In the genomic region with DNA sequence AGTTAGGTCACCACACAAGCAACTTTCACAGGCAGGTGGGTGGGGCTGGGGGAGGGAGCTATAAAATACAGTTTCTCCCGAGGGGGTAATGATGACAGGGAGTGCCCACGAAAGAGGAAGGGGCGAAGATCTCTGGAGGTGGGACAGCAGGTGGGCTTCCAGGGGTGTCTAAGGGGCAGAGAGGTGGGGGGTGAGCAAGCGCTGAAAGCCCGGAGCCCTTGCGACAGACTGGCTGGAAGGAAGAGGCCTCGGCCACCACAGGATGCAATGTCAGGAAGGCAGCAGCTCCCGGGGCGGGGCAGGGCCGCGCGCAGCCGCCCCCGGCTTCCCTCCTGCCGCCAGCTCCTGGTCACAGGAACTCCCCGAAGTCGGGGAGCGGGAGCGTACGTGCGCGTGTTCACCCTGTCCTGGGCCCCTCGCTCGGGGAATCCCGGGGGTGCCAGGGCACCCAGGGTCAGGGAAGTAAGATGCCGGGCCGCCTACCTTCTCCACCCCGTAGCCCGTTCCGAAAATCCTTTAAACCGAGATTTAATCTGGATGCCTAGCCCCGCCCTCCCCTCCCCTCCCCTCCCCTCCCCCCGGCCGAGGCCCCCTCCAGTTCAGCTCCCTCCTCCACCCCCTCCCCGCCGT, we compare ENCODE assay signal across 8 cellular contexts.
DNase-seq lines count a peak whose midpoint lies in the region; ATAC-seq, FAIRE-seq and TF ChIP-seq lines count a peak whose summit lies in the region.

No MANE protein-coding gene starts in this region.

- no peak for FAIRE-seq in keratinocyte (lab: Jason Lieb, UNC)

- H2AFZ ChIP-seq in keratinocyte (ENCODE audit: control insufficient read depth, low read length) = peak overlapping the region; percentile 10

- ATAC-seq in HG02884 (IDR thresholded peaks at IDR 0.05; ENCODE audit: unreplicated experiment) (peak; percentile 30), SK-N-SH treated with all-trans-retinoic acid at 6 μM for 48 hours (peak; percentile 56)

- no peaks in the 10 kb centered on the region for H3K27me3 ChIP-seq in keratinocyte (ENCODE audit: control insufficient read depth, extremely low read depth, insufficient read depth, low read length)

- H4K20me1 ChIP-seq in keratinocyte (ENCODE audit: control insufficient read depth, extremely low read depth, insufficient read depth, low read length) = no peaks in the 10 kb centered on the region

- no peaks in the 10 kb centered on the region for H3K36me3 ChIP-seq in keratinocyte (ENCODE audit: control insufficient read depth in 2 of 2, extremely low read depth in 1 of 2, insufficient read depth in 2 of 2, low read length in 2 of 2)

- TF ChIP-seq CTCF in GM13977 (IDR thresholded peaks at IDR 0.05; ENCODE audit: extremely low read depth, insufficient read depth, missing control alignments) = no peak
- TF ChIP-seq CTCF in keratinocyte (optimal IDR thresholded peaks at IDR 0.05 in 1 of 3, IDR thresholded peaks at IDR 0.05 in 1 of 3, conservative IDR thresholded peaks at IDR 0.05 in 1 of 3; ENCODE audit: extremely low read depth in 1 of 3, insufficient read depth in 2 of 3, low read length in 3 of 3) = no peak

- H3K9me3 ChIP-seq in keratinocyte (ENCODE audit: control insufficient read depth, low read depth, low read length) = no peaks in the 10 kb centered on the region

- peak overlapping the region; percentile 60 for H3K9ac ChIP-seq in keratinocyte (ENCODE audit: control insufficient read depth, extremely low read depth, insufficient read depth, low read length)

- peak overlapping the region in 2 of 3 experiments; percentile 26 to 30 for H3K4me3 ChIP-seq in keratinocyte (ENCODE audit: control insufficient read depth in 2 of 3, extremely low read depth in 1 of 3, insufficient read depth in 2 of 3, low read depth in 1 of 3, low read length in 3 of 3)

- DNase-seq in GM13977 (ENCODE audit: low spot score) (peak; percentile 84), T47D (ENCODE audit: low read depth in 1 of 2, low spot score in 1 of 2) (peak; percentile 63 to 76), keratinocyte (ENCODE audit: low read depth, low spot score) (no peak), foreskin melanocyte (no peak), NCI-H1436 treated with DMSO at 0.1 percent for 48 hours (lab: John Stamatoyannopoulos, UW) (no peak)
- peak; percentile 76 for DNase-seq in stimulated activated CD4-positive, alpha-beta T cell treated with anti-CD3 and anti-CD28 coated beads, Interleukin-1b, Interleukin-23, amount 100 ng/mL, for 48 hours

- H3K79me2 ChIP-seq in keratinocyte (ENCODE audit: control insufficient read depth, insufficient read depth, low read length) = no peaks in the 10 kb centered on the region

- in situ Hi-C loops in GM13977 (cut with MboI; ENCODE audit: low pct_unique_long_range_greater_than_20kb, low sequenced_read_pairs, unreplicated experiment) (no loop called here), T47D (cut with HindIII; ENCODE audit: low pct_unique_long_range_greater_than_20kb, low sequenced_read_pairs) (no loop called here)

- dilution Hi-C loops in keratinocyte (cut with MboI; ENCODE audit: extremely low pct_ligation_motif_present, low sequenced_read_pairs) = no loop called here

- H3K4me1 ChIP-seq in keratinocyte (ENCODE audit: control insufficient read depth, extremely low read depth, insufficient read depth, low read length) = peaks cover 33% of the 10 kb centered on the region

- no peak overlapping the region for H3K27ac ChIP-seq in keratinocyte (ENCODE audit: control insufficient read depth, insufficient read depth, low read length)

- H3K9me1 ChIP-seq in keratinocyte (ENCODE audit: control insufficient read depth, extremely low read depth, insufficient read depth, low read length) = no peaks in the 10 kb centered on the region

- H3K4me2 ChIP-seq in keratinocyte (ENCODE audit: control insufficient read depth, extremely low read depth, insufficient read depth, low read depth, low read length) = peak overlapping the region; percentile 79

TF ChIP-seq in SK-N-SH treated with all-trans-retinoic acid at 6 μM for 48 hours, 23 proteins besides CTCF, POLR2A, EP300 and RAD21:
- 0 out of 2 replicates have a peak, but pooled peaks have one; percentile 32 for TF ChIP-seq SNAI2 (CRISPR knock-in tag; IDR thresholded peaks at IDR 0.05)
- no peak for TF ChIP-seq ISL1 (CRISPR knock-in tag; IDR thresholded peaks at IDR 0.05)
- TF ChIP-seq ZNF565 (CRISPR knock-in tag; conservative IDR thresholded peaks at IDR 0.05; ENCODE audit: low read depth) = 0 out of 2 replicates have a peak, but pooled peaks have one; percentile 35

Comparison
In these comparisons a context has a peak if more than half of its experiments do, and no peak if none do; other contexts are left out.
1. DNase-seq: peak in GM13977 (single experiment), T47D (2 of 2) and stimulated activated CD4-positive, alpha-beta T cell treated with anti-CD3 and anti-CD28 coated beads, Interleukin-1b, Interleukin-23, amount 100 ng/mL, for 48 hours (single experiment); none in keratinocyte (single experiment), foreskin melanocyte (single experiment) and NCI-H1436 treated with DMSO at 0.1 percent for 48 hours (single experiment).